ENCODE assay signal across 2 cellular contexts in genomic region chr13:40536443-40537113, GRCh38.
TF ChIP-seq lines count a peak whose summit lies in the region.

No MANE protein-coding gene starts in this region.

TF ChIP-seq in GM12878, 131 proteins besides CTCF, POLR2A, EP300 and RAD21 (continued from another document):
- TF ChIP-seq E4F1 (IDR thresholded peaks at IDR 0.05; ENCODE audit: borderline replicate concordance, partially characterized antibody) (no peak), IKZF2 (IDR thresholded peaks at IDR 0.05) (no peak), DPF2 (IDR thresholded peaks at IDR 0.05) (no peak), MLLT1 (IDR thresholded peaks at IDR 0.05) (no peak), ZNF24 (IDR thresholded peaks at IDR 0.05) (no peak), EGR1 (IDR thresholded peaks at IDR 0.05; ENCODE audit: borderline replicate concordance in 1 of 2, low read depth in 2 of 2, low read length in 2 of 2) (no peak), CBX3 (IDR thresholded peaks at IDR 0.05; ENCODE audit: borderline replicate concordance, low read depth) (no peak), NFXL1 (IDR thresholded peaks at IDR 0.05; ENCODE audit: borderline replicate concordance) (no peak), ZBTB11 (CRISPR knock-in tag; IDR thresholded peaks at IDR 0.05) (no peak), SREBF2 (IDR thresholded peaks at IDR 0.05; ENCODE audit: low read length) (no peak), GATAD2B (conservative IDR thresholded peaks at IDR 0.05; ENCODE audit: low read depth) (no peak), ZNF592 (IDR thresholded peaks at IDR 0.05) (no peak), SRF (IDR thresholded peaks at IDR 0.05; ENCODE audit: low read depth in 2 of 2, low read length in 2 of 2) (no peak), HDAC6 (IDR thresholded peaks at IDR 0.05; ENCODE audit: unreplicated experiment) (no peak)

TF ChIP-seq in HepG2, 621 proteins besides CTCF, POLR2A, EP300 and RAD21 (continued from another document and continues in another):
- TF ChIP-seq ZNF333 (CRISPR knock-in tag; IDR thresholded peaks at IDR 0.05; ENCODE audit: borderline replicate concordance), result no peak
- no peak for TF ChIP-seq ZNF30 (CRISPR knock-in tag; IDR thresholded peaks at IDR 0.05)
- peak; percentile 33; the same call in 1 of the 2 replicates for TF ChIP-seq PATZ1 (CRISPR knock-in tag; IDR thresholded peaks at IDR 0.05)
- TF ChIP-seq EED (CRISPR knock-in tag; IDR thresholded peaks at IDR 0.05), result no peak
- no peak for TF ChIP-seq ZNF7 (CRISPR knock-in tag; IDR thresholded peaks at IDR 0.05)
- no peak for TF ChIP-seq ZNF563 (CRISPR knock-in tag; IDR thresholded peaks at IDR 0.05)
- TF ChIP-seq ZNF10 (CRISPR knock-in tag; IDR thresholded peaks at IDR 0.05; ENCODE audit: borderline replicate concordance, low read depth), result no peak
- TF ChIP-seq KDM5B (CRISPR knock-in tag; IDR thresholded peaks at IDR 0.05; ENCODE audit: borderline replicate concordance), result 0 out of 2 replicates have a peak, but pooled peaks have one; percentile 63
- peak; percentile 88 for TF ChIP-seq RXRB (CRISPR knock-in tag; IDR thresholded peaks at IDR 0.05; ENCODE audit: borderline replicate concordance)
- TF ChIP-seq NCOR1 (IDR thresholded peaks at IDR 0.05; ENCODE audit: borderline replicate concordance, low read length), result 0 out of 2 replicates have a peak, but pooled peaks have one; percentile 73
- peak; percentile 51; the same call in 1 of the 3 replicates for TF ChIP-seq MXI1 (IDR thresholded peaks at IDR 0.05; ENCODE audit: borderline replicate concordance, low read depth, low read length)
- no peak for TF ChIP-seq GLI4 (CRISPR knock-in tag; IDR thresholded peaks at IDR 0.05; ENCODE audit: borderline replicate concordance)
- no peak for TF ChIP-seq ZZZ3 (CRISPR knock-in tag; IDR thresholded peaks at IDR 0.05; ENCODE audit: borderline replicate concordance)
- no peak for TF ChIP-seq TSC22D2 (CRISPR knock-in tag; IDR thresholded peaks at IDR 0.05; ENCODE audit: borderline replicate concordance)
- no peak for TF ChIP-seq ZNF343 (CRISPR knock-in tag; IDR thresholded peaks at IDR 0.05)
- no peak for TF ChIP-seq ZNF484 (CRISPR knock-in tag; IDR thresholded peaks at IDR 0.05; ENCODE audit: borderline replicate concordance, low read depth)
- TF ChIP-seq GATAD2A (CRISPR knock-in tag; IDR thresholded peaks at IDR 0.05), result peak; percentile 81
- TF ChIP-seq KMT2A (CRISPR knock-in tag; IDR thresholded peaks at IDR 0.05), result 0 out of 2 replicates have a peak, but pooled peaks have one; percentile 24
- peak; percentile 84 for TF ChIP-seq POGZ (CRISPR knock-in tag; IDR thresholded peaks at IDR 0.05)
- no peak for TF ChIP-seq SNAPC2 (CRISPR knock-in tag; IDR thresholded peaks at IDR 0.05)
- 0 out of 2 replicates have a peak, but pooled peaks have one; percentile 54 for TF ChIP-seq ZFP37 (CRISPR knock-in tag; IDR thresholded peaks at IDR 0.05; ENCODE audit: borderline replicate concordance)
- no peak for TF ChIP-seq ZNF44 (CRISPR knock-in tag; IDR thresholded peaks at IDR 0.05)
- no peak for TF ChIP-seq SKI (IDR thresholded peaks at IDR 0.05; ENCODE audit: partially characterized antibody)
- no peak for TF ChIP-seq ZBTB40 (IDR thresholded peaks at IDR 0.05)
- TF ChIP-seq ZBTB40 (CRISPR knock-in tag; IDR thresholded peaks at IDR 0.05), result 0 out of 2 replicates have a peak, but pooled peaks have one; percentile 33
- no peak for TF ChIP-seq CENPX (CRISPR knock-in tag; IDR thresholded peaks at IDR 0.05)
- TF ChIP-seq ZFP36L1 (CRISPR knock-in tag; IDR thresholded peaks at IDR 0.05), result no peak
- no peak for TF ChIP-seq POLR2AphosphoS2 (IDR thresholded peaks at IDR 0.05; ENCODE audit: low read depth, low read length)
- TF ChIP-seq ZNF776 (CRISPR knock-in tag; IDR thresholded peaks at IDR 0.05), result no peak; the same call in 1 of the 2 replicates
- peak; percentile 16; the same call in 1 of the 2 replicates for TF ChIP-seq KDM6A (CRISPR knock-in tag; IDR thresholded peaks at IDR 0.05; ENCODE audit: low read depth)
- TF ChIP-seq ZNF687 (CRISPR knock-in tag; IDR thresholded peaks at IDR 0.05), result peak; percentile 61; the same call in 1 of the 2 replicates
- 0 out of 2 replicates have a peak, but pooled peaks have one; percentile 40 for TF ChIP-seq ZBTB46 (CRISPR knock-in tag; IDR thresholded peaks at IDR 0.05; ENCODE audit: borderline replicate concordance)
- TF ChIP-seq MEIS2 (CRISPR knock-in tag; IDR thresholded peaks at IDR 0.05), result peak; percentile 72; the same call in 1 of the 2 replicates
- no peak for TF ChIP-seq TEAD2 (CRISPR knock-in tag; IDR thresholded peaks at IDR 0.05)
- no peak for TF ChIP-seq ZNF280B (CRISPR knock-in tag; IDR thresholded peaks at IDR 0.05; ENCODE audit: borderline replicate concordance)
- TF ChIP-seq RFXANK (CRISPR knock-in tag; IDR thresholded peaks at IDR 0.05), result no peak
- no peak for TF ChIP-seq ZNF251 (CRISPR knock-in tag; IDR thresholded peaks at IDR 0.05)
- TF ChIP-seq PRPF4 (IDR thresholded peaks at IDR 0.05; ENCODE audit: low read depth, low read length, poor library complexity, severe bottlenecking), result no peak
- TF ChIP-seq ADNP (CRISPR knock-in tag; IDR thresholded peaks at IDR 0.05), result no peak
- TF ChIP-seq MEIS1 (CRISPR knock-in tag; IDR thresholded peaks at IDR 0.05; ENCODE audit: borderline replicate concordance), result peak; percentile 93; the same call in 1 of the 2 replicates
- TF ChIP-seq SPEN (CRISPR knock-in tag; IDR thresholded peaks at IDR 0.05; ENCODE audit: low read depth), result 0 out of 2 replicates have a peak, but pooled peaks have one; percentile 23
- no peak for TF ChIP-seq SAFB2 (CRISPR knock-in tag; IDR thresholded peaks at IDR 0.05; ENCODE audit: borderline replicate concordance, low read depth)
- TF ChIP-seq JUNB (CRISPR knock-in tag; IDR thresholded peaks at IDR 0.05; ENCODE audit: borderline replicate concordance), result no peak
- 0 out of 2 replicates have a peak, but pooled peaks have one; percentile 61 for TF ChIP-seq HIVEP1 (CRISPR knock-in tag; IDR thresholded peaks at IDR 0.05)
